In the genomic region with DNA sequence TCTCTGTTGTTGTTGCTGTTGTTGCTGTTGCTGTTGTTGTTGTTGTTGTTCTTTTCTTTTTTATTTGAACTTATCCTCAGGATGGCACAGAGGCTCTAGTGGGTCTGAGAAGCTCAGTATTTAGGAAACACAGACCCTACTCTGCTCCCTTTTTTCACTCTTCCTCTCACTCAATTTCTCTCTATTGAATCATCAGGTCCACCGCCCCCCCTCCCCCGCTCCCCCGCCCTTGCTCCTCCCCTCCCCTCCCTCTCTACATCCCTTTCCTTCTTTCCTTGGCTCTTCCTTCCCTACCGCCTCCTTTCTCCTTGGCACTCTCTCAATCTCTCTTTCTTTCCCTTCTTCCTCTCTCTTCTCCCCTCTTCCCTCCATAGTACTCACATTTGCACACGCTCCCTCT, we compare ENCODE assay signal across 1 cellular context.
TF ChIP-seq lines count a peak whose summit lies in the region.

No MANE protein-coding gene starts in this region.

TF ChIP-seq in WTC11, 78 proteins besides CTCF, POLR2A, EP300 and RAD21 (continued from another document):
- TF ChIP-seq, protein P1, sequence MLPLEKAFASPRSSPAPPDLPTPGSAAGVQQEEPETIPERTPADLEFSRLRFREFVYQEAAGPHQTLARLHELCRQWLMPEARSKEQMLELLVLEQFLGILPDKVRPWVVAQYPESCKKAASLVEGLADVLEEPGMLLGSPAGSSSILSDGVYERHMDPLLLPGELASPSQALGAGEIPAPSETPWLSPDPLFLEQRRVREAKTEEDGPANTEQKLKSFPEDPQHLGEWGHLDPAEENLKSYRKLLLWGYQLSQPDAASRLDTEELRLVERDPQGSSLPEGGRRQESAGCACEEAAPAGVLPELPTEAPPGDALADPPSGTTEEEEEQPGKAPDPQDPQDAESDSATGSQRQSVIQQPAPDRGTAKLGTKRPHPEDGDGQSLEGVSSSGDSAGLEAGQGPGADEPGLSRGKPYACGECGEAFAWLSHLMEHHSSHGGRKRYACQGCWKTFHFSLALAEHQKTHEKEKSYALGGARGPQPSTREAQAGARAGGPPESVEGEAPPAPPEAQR (CRISPR knock-in tag; IDR thresholded peaks at IDR 0.05) = no peak
- TF ChIP-seq NR1H2 (CRISPR knock-in tag; IDR thresholded peaks at IDR 0.05) (no peak), NR2C2 (CRISPR knock-in tag; IDR thresholded peaks at IDR 0.05) (no peak)
- TF ChIP-seq, protein P2, sequence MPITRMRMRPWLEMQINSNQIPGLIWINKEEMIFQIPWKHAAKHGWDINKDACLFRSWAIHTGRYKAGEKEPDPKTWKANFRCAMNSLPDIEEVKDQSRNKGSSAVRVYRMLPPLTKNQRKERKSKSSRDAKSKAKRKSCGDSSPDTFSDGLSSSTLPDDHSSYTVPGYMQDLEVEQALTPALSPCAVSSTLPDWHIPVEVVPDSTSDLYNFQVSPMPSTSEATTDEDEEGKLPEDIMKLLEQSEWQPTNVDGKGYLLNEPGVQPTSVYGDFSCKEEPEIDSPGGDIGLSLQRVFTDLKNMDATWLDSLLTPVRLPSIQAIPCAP (CRISPR knock-in tag; IDR thresholded peaks at IDR 0.05) = no peak
- TF ChIP-seq, protein P3, sequence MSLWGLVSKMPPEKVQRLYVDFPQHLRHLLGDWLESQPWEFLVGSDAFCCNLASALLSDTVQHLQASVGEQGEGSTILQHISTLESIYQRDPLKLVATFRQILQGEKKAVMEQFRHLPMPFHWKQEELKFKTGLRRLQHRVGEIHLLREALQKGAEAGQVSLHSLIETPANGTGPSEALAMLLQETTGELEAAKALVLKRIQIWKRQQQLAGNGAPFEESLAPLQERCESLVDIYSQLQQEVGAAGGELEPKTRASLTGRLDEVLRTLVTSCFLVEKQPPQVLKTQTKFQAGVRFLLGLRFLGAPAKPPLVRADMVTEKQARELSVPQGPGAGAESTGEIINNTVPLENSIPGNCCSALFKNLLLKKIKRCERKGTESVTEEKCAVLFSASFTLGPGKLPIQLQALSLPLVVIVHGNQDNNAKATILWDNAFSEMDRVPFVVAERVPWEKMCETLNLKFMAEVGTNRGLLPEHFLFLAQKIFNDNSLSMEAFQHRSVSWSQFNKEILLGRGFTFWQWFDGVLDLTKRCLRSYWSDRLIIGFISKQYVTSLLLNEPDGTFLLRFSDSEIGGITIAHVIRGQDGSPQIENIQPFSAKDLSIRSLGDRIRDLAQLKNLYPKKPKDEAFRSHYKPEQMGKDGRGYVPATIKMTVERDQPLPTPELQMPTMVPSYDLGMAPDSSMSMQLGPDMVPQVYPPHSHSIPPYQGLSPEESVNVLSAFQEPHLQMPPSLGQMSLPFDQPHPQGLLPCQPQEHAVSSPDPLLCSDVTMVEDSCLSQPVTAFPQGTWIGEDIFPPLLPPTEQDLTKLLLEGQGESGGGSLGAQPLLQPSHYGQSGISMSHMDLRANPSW (CRISPR knock-in tag; conservative IDR thresholded peaks at IDR 0.05; ENCODE audit: low read depth) = no peak
